ENCODE assay signal across 20 cellular contexts in genomic region chr1:109266965-109267364, GRCh38. TPM values are rescaled to one million over a fixed set of nuclear protein-coding genes. Genes with fewer than 3 reads are reported as not detected.
DNase-seq lines count a peak whose midpoint lies in the region; ATAC-seq, FAIRE-seq and TF ChIP-seq lines count a peak whose summit lies in the region.
"Had no signal": no experiment of that assay in that cellular context is flagged by ENCODE, and none has a peak within 500 bp of the region (broad histone marks: within the 10 kb centered on the region; RNA-seq: fewer than 3 reads in every experiment).

No MANE protein-coding gene starts in this region.

- H3K4me1 Mint-ChIP-seq in astrocyte (ENCODE audit: low read depth, unreplicated experiment), result peaks cover 3% of the 10 kb centered on the region

- intact Hi-C loops in esophagus squamous epithelium (cut with DNase I), result no loop called here

- no peaks in the 10 kb centered on the region for H4K20me1 ChIP-seq in astrocyte (ENCODE audit: insufficient read depth, low read length)

- ATAC-seq in HG02938 (IDR thresholded peaks at IDR 0.05; ENCODE audit: unreplicated experiment), result no peak
- ATAC-seq in HG03520 (IDR thresholded peaks at IDR 0.05; ENCODE audit: unreplicated experiment), result no peak
- ATAC-seq: activated CD4-positive, CD25-positive, alpha-beta regulatory T cell treated with anti-CD3 and anti-CD28 coated beads, Interleukin-2, amount 50 U/mL, for 24 hours; effector memory CD8-positive, alpha-beta T cell; right cardiac atrium had no signal

- H3K36me3 ChIP-seq in astrocyte (ENCODE audit: insufficient read depth, low read length) (no peaks in the 10 kb centered on the region), esophagus squamous epithelium (peaks cover 4 to 84% (median 17%) of the 10 kb centered on the region in 3 donors), suprapubic skin (peaks cover 44% of the 10 kb centered on the region)

- no peak overlapping the region for H3K4me3 Mint-ChIP-seq in astrocyte (ENCODE audit: unreplicated experiment)
- H3K4me3 Mint-ChIP-seq: brain; effector memory CD8-positive, alpha-beta T cell had no signal

- FAIRE-seq in astrocyte (lab: Jason Lieb, UNC), result no peak

- no peak overlapping the region for H3K9ac ChIP-seq in astrocyte (ENCODE audit: low read length)

- H3K4me2 ChIP-seq in astrocyte (ENCODE audit: low read length), result peak overlapping the region; percentile 24

- no peaks in the 10 kb centered on the region for H3K79me2 ChIP-seq in astrocyte (ENCODE audit: insufficient read depth, low read length)

- H3K4me1 ChIP-seq in astrocyte (ENCODE audit: insufficient read depth, low read length), result peaks cover 6% of the 10 kb centered on the region
- H3K4me1 ChIP-seq in esophagus squamous epithelium, result peaks cover 11 to 45% (median 20%) of the 10 kb centered on the region in 3 donors
- H3K4me1 ChIP-seq in suprapubic skin, result peaks cover 30% of the 10 kb centered on the region

- H2AFZ ChIP-seq in astrocyte (ENCODE audit: low read depth, low read length), result no peak overlapping the region

- peaks cover 1% of the 10 kb centered on the region for H3K27me3 Mint-ChIP-seq in astrocyte (ENCODE audit: low read depth, unreplicated experiment)
- H3K27me3 Mint-ChIP-seq: brain; effector memory CD8-positive, alpha-beta T cell had no signal

- H3K4me3 ChIP-seq in astrocyte (ENCODE audit: insufficient read depth, low read depth, low read length) (no peak overlapping the region), esophagus squamous epithelium (no peak overlapping the region), suprapubic skin (no peak overlapping the region)
- H3K4me3 ChIP-seq: testis had no signal

- H3K27me3 ChIP-seq in astrocyte (ENCODE audit: insufficient read depth, low read length) (no peaks in the 10 kb centered on the region), esophagus squamous epithelium (no peaks in the 10 kb centered on the region), suprapubic skin (no peaks in the 10 kb centered on the region)
- H3K27me3 ChIP-seq: testis had no signal

- DNase-seq in HT1080 (ENCODE audit: low read depth) (peak; percentile 79), astrocyte (ENCODE audit: low read depth) (peak; percentile 90), esophagus squamous epithelium (lab: John Stamatoyannopoulos, UW) (no peak), suprapubic skin (ENCODE audit: low spot score in 2 of 2) (no peak), GM19238 (ENCODE audit: insufficient read length, low spot score) (no peak)
- no peak for DNase-seq in activated CD4-positive, CD25-positive, alpha-beta regulatory T cell (lab: John Stamatoyannopoulos, UW)
- DNase-seq: effector memory CD8-positive, alpha-beta T cell; glutamatergic neuron; midbrain; NCI-H2029; NCI-H748 treated with DMSO at 0.1 percent for 48 hours; stimulated activated CD4-positive, alpha-beta T cell treated with anti-CD3 and anti-CD28 coated beads, Interleukin-1b, Interleukin-23, amount 100 ng/mL, for 48 hours; testis had no signal

- no peak for TF ChIP-seq EP300 in suprapubic skin (IDR thresholded peaks at IDR 0.05)

- TF ChIP-seq CTCF in astrocyte (IDR thresholded peaks at IDR 0.05; ENCODE audit: insufficient read depth, low read depth, low read length) (no peak), esophagus squamous epithelium (IDR thresholded peaks at IDR 0.05) (no peak), suprapubic skin (IDR thresholded peaks at IDR 0.05) (no peak)

- no peak overlapping the region for H3K27ac Mint-ChIP-seq in astrocyte (ENCODE audit: unreplicated experiment)
- H3K27ac Mint-ChIP-seq: effector memory CD8-positive, alpha-beta T cell had no signal

- TF ChIP-seq POLR2A in esophagus squamous epithelium (IDR thresholded peaks at IDR 0.05), result no peak
- TF ChIP-seq POLR2A in suprapubic skin (IDR thresholded peaks at IDR 0.05), result no peak

- WGBS in esophagus squamous epithelium, 2 donors, result 51 to 59% methylated on average over 6 to 10 of the region's 11 CpGs
- WGBS in suprapubic skin, result 57% methylated on average over 11 of the region's 11 CpGs

- H3K36me3 Mint-ChIP-seq in astrocyte (ENCODE audit: low read depth, unreplicated experiment), result peaks cover 16% of the 10 kb centered on the region

- H3K9me3 Mint-ChIP-seq in astrocyte (ENCODE audit: unreplicated experiment), result peaks cover 2% of the 10 kb centered on the region
- H3K9me3 Mint-ChIP-seq: effector memory CD8-positive, alpha-beta T cell had no signal

- H3K9me3 ChIP-seq in astrocyte (ENCODE audit: insufficient read depth, low read depth, low read length) (peaks cover 6% of the 10 kb centered on the region), esophagus squamous epithelium (no peaks in the 10 kb centered on the region), suprapubic skin (no peaks in the 10 kb centered on the region)
- H3K9me3 ChIP-seq: testis had no signal

- H3K27ac ChIP-seq in astrocyte (ENCODE audit: low read depth, low read length), result peak overlapping the region; percentile 40
- peak overlapping the region; percentile 75 to 83 (median 80) for H3K27ac ChIP-seq in esophagus squamous epithelium
- peak overlapping the region; percentile 21 for H3K27ac ChIP-seq in suprapubic skin
- H3K27ac ChIP-seq: C4-2B, testis had no signal

RNA-seq across cellular contexts. Expression of gene PSRC1, which starts 16.0 kb away (rescaled TPM):
- 62.1 and 65.2 TPM in 2 replicates for total RNA-seq in HT1080 (2014; rRNA removed; shearing (Covaris generic))
- 28.4 and 28.5 TPM in 2 replicates for polyA plus RNA-seq in HT1080 (2015; cell fraction: cytosol; rRNA removed)
- 85.6 and 86.6 TPM in 2 replicates for polyA plus RNA-seq in HT1080 (2015; cell fraction: nucleus; rRNA removed)
- total RNA-seq in astrocyte, result 4.5 and 7.7 TPM in 2 replicates
- 10 to 100 TPM in 1 of 4 donors, 1 to 10 TPM in 3; 2.3 to 13.1 (median 8.7) TPM for total RNA-seq in esophagus squamous epithelium
- total RNA-seq in suprapubic skin, result 1 to 10 TPM; 1.9 to 6.8 (median 3.7) TPM

RNA-seq across cellular contexts. Expression of gene CELSR2, which starts 17.6 kb away (rescaled TPM):
- total RNA-seq in HT1080 (2014; rRNA removed; shearing (Covaris generic)), result 1.5 and 1.7 TPM in 2 replicates
- polyA plus RNA-seq in HT1080 (2015; cell fraction: cytosol; rRNA removed), result 3.1 and 3.6 TPM in 2 replicates
- polyA plus RNA-seq in HT1080 (2015; cell fraction: nucleus; rRNA removed), result 10.2 and 10.7 TPM in 2 replicates
- total RNA-seq in astrocyte (8.5 and 10.0 TPM in 2 replicates), esophagus squamous epithelium (10 to 100 TPM; 23.4 to 57.2 (median 39.9) TPM), suprapubic skin (100 to 1,000 TPM; 106 to 145 (median 129) TPM)

RNA-seq across cellular contexts. Expression of gene MYBPHL, which starts 39.8 kb away (rescaled TPM):
- not detected in 2 replicates for total RNA-seq in HT1080 (2014; rRNA removed; shearing (Covaris generic))
- 0.09 TPM in 1 of 2 replicates, not detected in the other for polyA plus RNA-seq in HT1080 (2015; cell fraction: cytosol; rRNA removed)
- polyA plus RNA-seq in HT1080 (2015; cell fraction: nucleus; rRNA removed), result not detected in 2 replicates
- total RNA-seq in astrocyte (not detected in 2 replicates), esophagus squamous epithelium (not detected), suprapubic skin (not detected)
- total RNA-seq: T-helper 1 cell treated with Interleukin-12 subunit alpha and Interleukin-12 subunit beta and Interleukin-4 antibody, amounts not matched to agents 30 ng/mL and 1 ng/mL, for 36 hours had no signal

RNA-seq across cellular contexts. Expression of gene SARS1, which starts 53.2 kb away (rescaled TPM):
- 173 and 183 TPM in 2 replicates for total RNA-seq in HT1080 (2014; rRNA removed; shearing (Covaris generic))
- polyA plus RNA-seq in HT1080 (2015; cell fraction: cytosol; rRNA removed), result 233 and 247 TPM in 2 replicates
- polyA plus RNA-seq in HT1080 (2015; cell fraction: nucleus; rRNA removed), result 296 and 304 TPM in 2 replicates
- total RNA-seq in astrocyte, result 350 and 355 TPM in 2 replicates
- total RNA-seq in esophagus squamous epithelium, result 100 to 1,000 TPM in 3 of 4 donors, 10 to 100 TPM in 1; 85.8 to 150 (median 134) TPM
- total RNA-seq in suprapubic skin, result 100 to 1,000 TPM; 144 to 169 (median 160) TPM

Comparison
In these comparisons a context has a peak if more than half of its experiments do, and no peak if none do; other contexts are left out.
1. DNase-seq: peak in HT1080 (single experiment) and astrocyte (single experiment); none in esophagus squamous epithelium (single experiment), suprapubic skin (0 of 2), GM19238 (single experiment) and activated CD4-positive, CD25-positive, alpha-beta regulatory T cell (0 of 4).
2. H3K27ac ChIP-seq: peak in every context shown above with its lines; median percentile 80 in esophagus squamous epithelium; 40 in astrocyte; 21 in suprapubic skin.